1 cellular context compared by ENCODE assay signal in genomic region chr19:48529156-48529555, GRCh38.
TF ChIP-seq lines count a peak whose summit lies in the region.

No MANE protein-coding gene starts in this region.

TF ChIP-seq in GM23338, 12 proteins besides CTCF, POLR2A, EP300 and RAD21 (continued from another document):
- TF ChIP-seq ETS1 (IDR thresholded peaks at IDR 0.05) = no peak
- TF ChIP-seq JUNB (IDR thresholded peaks at IDR 0.05; ENCODE audit: unreplicated experiment) = no peak
- TF ChIP-seq EZH2 (IDR thresholded peaks at IDR 0.05; ENCODE audit: low read depth, unreplicated experiment) = no peak
- no peak for TF ChIP-seq CREB1 (CRISPR knock-in tag; IDR thresholded peaks at IDR 0.05; ENCODE audit: low read depth)
- no peak for TF ChIP-seq REST (IDR thresholded peaks at IDR 0.05; ENCODE audit: unreplicated experiment)
- no peak for TF ChIP-seq NANOG (IDR thresholded peaks at IDR 0.05; ENCODE audit: borderline replicate concordance)
- TF ChIP-seq EZH2phosphoT487 (IDR thresholded peaks at IDR 0.05; ENCODE audit: unreplicated experiment) = no peak
- TF ChIP-seq POLR2AphosphoS5 (IDR thresholded peaks at IDR 0.05; ENCODE audit: low read depth) = no peak
- no peak for TF ChIP-seq ZNF114 (CRISPR knock-in tag; IDR thresholded peaks at IDR 0.05)
- TF ChIP-seq ZNF331 (CRISPR knock-in tag; IDR thresholded peaks at IDR 0.05; ENCODE audit: low read depth) = no peak
